16 cellular contexts compared by ENCODE assay signal in the genomic region with DNA sequence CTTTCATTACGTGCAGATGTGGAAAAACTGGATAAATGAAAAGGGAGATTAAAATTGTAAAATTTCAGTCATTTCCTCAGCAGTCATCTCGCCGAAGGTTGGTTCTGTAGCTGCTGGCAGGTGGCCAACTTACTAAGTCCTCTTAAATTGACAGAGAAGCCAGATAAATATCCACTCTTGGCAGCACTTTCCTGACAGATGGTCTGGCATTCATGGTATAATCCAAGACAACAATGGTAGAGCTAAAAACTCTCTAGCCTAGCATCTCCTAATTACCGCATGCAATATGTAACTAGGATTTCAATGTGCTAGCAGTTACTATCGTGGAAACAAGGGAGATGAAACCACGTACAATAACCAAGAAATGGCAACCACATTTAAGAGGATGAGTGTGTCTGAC.
A peak's percentile ranks its signal among the peaks of the same experiment; 100 is the strongest.
DNase-seq lines count a peak whose midpoint lies in the region; ATAC-seq and TF ChIP-seq lines count a peak whose summit lies in the region.
"Had no signal": no experiment of that assay in that cellular context is flagged by ENCODE, and none has a peak within 500 bp of the region (broad histone marks: within the 10 kb centered on the region; RNA-seq: fewer than 3 reads in every experiment).

No MANE protein-coding gene starts in this region.

- DNase-seq in A673 (ENCODE audit: low spot score) (peak; percentile 74), NCI-H1417 treated with DMSO at 0.1 percent for 48 hours (lab: John Stamatoyannopoulos, UW) (peak; percentile 57), NCI-H82 treated with DMSO at 0.1 percent for 48 hours (lab: John Stamatoyannopoulos, UW; ENCODE audit: unreplicated experiment) (peak; percentile 92), fibroblast of peridontal ligament (ENCODE audit: extremely low read depth) (peak; percentile 34), Kasumi-1 (lab: John Stamatoyannopoulos, UW) (no peak)
- DNase-seq in activated naive CD4-positive, alpha-beta T cell (lab: John Stamatoyannopoulos, UW): no peak
- DNase-seq: activated CD8-positive, alpha-beta T cell treated with anti-CD3 and anti-CD28 coated beads for 36 hours; activated naive CD8-positive, alpha-beta T cell treated with anti-CD3 and anti-CD28 coated beads, Interleukin-2, amount 50 U/mL, for 24 hours; GF-D8; H7; MV-4-11 had no signal

- H3K27me3 ChIP-seq in A673 (replicated peaks; ENCODE audit: insufficient read depth, low read depth, low read length, poor library complexity): peaks cover 10% of the 10 kb centered on the region
- H3K27me3 ChIP-seq: pancreas had no signal

- ATAC-seq in HG03159 (IDR thresholded peaks at IDR 0.05; ENCODE audit: unreplicated experiment) (no peak), HG02759 (IDR thresholded peaks at IDR 0.05; ENCODE audit: unreplicated experiment) (no peak)
- ATAC-seq: activated CD8-positive, alpha-beta T cell treated with anti-CD3 and anti-CD28 coated beads for 36 hours; activated naive CD8-positive, alpha-beta T cell treated with anti-CD3 and anti-CD28 coated beads, Interleukin-2, amount 50 U/mL, for 24 hours; left lobe of liver had no signal

- no peaks in the 10 kb centered on the region for H3K4me1 ChIP-seq in A673 (ENCODE audit: insufficient read depth, low read length, poor library complexity, severe bottlenecking)
- H3K4me1 ChIP-seq: pancreas had no signal

- intact Hi-C loops in A673 (cut with micrococcal nuclease; ENCODE audit: unreplicated experiment): no loop called here

- TF ChIP-seq CTCF in A673 (conservative IDR thresholded peaks at IDR 0.05; ENCODE audit: low read depth, low read length): no peak

- H3K9me3 ChIP-seq in A673 (ENCODE audit: low read depth, low read length, poor library complexity, severe bottlenecking): no peaks in the 10 kb centered on the region
- H3K9me3 ChIP-seq: pancreas, thoracic aorta had no signal

- POLR2A ChIA-PET in A673 (lab: Charles Lee; ENCODE audit: low non-redundant PET): no interaction called here

- CTCF ChIA-PET in A673 (lab: Charles Lee): no interaction called here

- H3K36me3 ChIP-seq in A673 (ENCODE audit: insufficient read depth, low read length, poor library complexity, severe bottlenecking): no peaks in the 10 kb centered on the region
- H3K36me3 ChIP-seq: pancreas, thoracic aorta had no signal

- H3K4me3 ChIP-seq in A673 (ENCODE audit: low read depth, low read length, poor library complexity, severe bottlenecking): no peak overlapping the region
- H3K4me3 ChIP-seq: pancreas, thoracic aorta had no signal

- H3K27ac ChIP-seq in A673 (ENCODE audit: low read depth, low read length, poor library complexity, severe bottlenecking): no peak overlapping the region
- H3K27ac ChIP-seq: pancreas, thoracic aorta had no signal

- no TSS peak for BruUV-seq in A673 (replicated peaks; lab: Mats Ljungman, UMichigan)

Comparison
In these comparisons a context has a peak if more than half of its experiments do, and no peak if none do; other contexts are left out.
1. DNase-seq: peak in A673 (single experiment), NCI-H1417 treated with DMSO at 0.1 percent for 48 hours (single experiment), NCI-H82 treated with DMSO at 0.1 percent for 48 hours (single experiment) and fibroblast of peridontal ligament (single experiment); none in Kasumi-1 (0 of 2) and activated naive CD4-positive, alpha-beta T cell (0 of 4).